ENCODE assay signal across 20 cellular contexts in genomic region chr1:27807385-27807784, GRCh38. TPM values are rescaled to one million over a fixed set of nuclear protein-coding genes. Genes with fewer than 3 reads are reported as not detected.
DNase-seq lines count a peak whose midpoint lies in the region; ATAC-seq and TF ChIP-seq lines count a peak whose summit lies in the region.
"Had no signal": no experiment of that assay in that cellular context is flagged by ENCODE, and none has a peak within 500 bp of the region (broad histone marks: within the 10 kb centered on the region; RNA-seq: fewer than 3 reads in every experiment).

No MANE protein-coding gene starts in this region.

- no peaks in the 10 kb centered on the region for H3K9me3 ChIP-seq in endodermal cell (ENCODE audit: control insufficient read depth, low read length)
- H3K9me3 ChIP-seq: BLaER1 treated with 17β-estradiol and CSF1 and Interleukin-3, amounts not matched to agents 10 nM and 100 nM; HAP-1; Peyer's patch had no signal

- H3K27ac ChIP-seq in GM23338 (ENCODE audit: low read depth) (peak overlapping the region; percentile 29; the same call in 1 of the 2 replicates), endodermal cell (ENCODE audit: low read depth, low read length) (no peak overlapping the region)
- H3K27ac ChIP-seq: BLaER1 treated with 17β-estradiol and CSF1 and Interleukin-3, amounts not matched to agents 10 nM and 100 nM; HL-60; Peyer's patch had no signal

- WGBS in endodermal cell (ENCODE audit: insufficient coverage in 1 of 2, insufficient read length in 1 of 2), 2 experiments = 74 to 83% methylated on average over 1 to 2 of the region's 2 CpGs

- H3K4me1 Mint-ChIP-seq in GM23338 = peaks cover 15% of the 10 kb centered on the region
- H3K4me1 Mint-ChIP-seq in endodermal cell = no peaks in the 10 kb centered on the region
- peaks cover 13% of the 10 kb centered on the region for H3K4me1 Mint-ChIP-seq in stimulated activated effector memory CD8-positive, alpha-beta T cell treated with anti-CD3 and anti-CD28 coated beads, Interleukin-12 subunit alpha, Interleukin-12 subunit beta, amount 100 ng/mL, for 72 hours
- no peaks in the 10 kb centered on the region for H3K4me1 Mint-ChIP-seq in mesothelial cell of epicardium

- H3K79me2 ChIP-seq in GM23338 (replicated peaks; ENCODE audit: insufficient read depth) = no peaks in the 10 kb centered on the region

- H3K27me3 Mint-ChIP-seq in GM23338 (ENCODE audit: insufficient read depth, low read depth, poor library complexity) (no peaks in the 10 kb centered on the region), endodermal cell (ENCODE audit: insufficient read depth) (no peaks in the 10 kb centered on the region), mesothelial cell of epicardium (ENCODE audit: low read depth) (no peaks in the 10 kb centered on the region)
- H3K27me3 Mint-ChIP-seq: CD8-positive, alpha-beta memory T cell had no signal

- H3F3A ChIP-seq in GM23338 (replicated peaks; ENCODE audit: low read depth) = no peaks in the 10 kb centered on the region

- no peaks in the 10 kb centered on the region for H3K27me3 ChIP-seq in GM23338 (ENCODE audit: insufficient read depth)
- H3K27me3 ChIP-seq in endodermal cell (ENCODE audit: control insufficient read depth, insufficient read depth, low read length, poor library complexity, severe bottlenecking) = no peaks in the 10 kb centered on the region
- H3K27me3 ChIP-seq: BLaER1 treated with 17β-estradiol and CSF1 and Interleukin-3, amounts not matched to agents 10 nM and 100 nM; Peyer's patch had no signal

- in situ Hi-C loops in SK-MEL-5 (cut with HindIII; ENCODE audit: low pct_unique_long_range_greater_than_20kb, low sequenced_read_pairs) = no loop called here

- H3K4me3 ChIP-seq in GM23338 (no peak overlapping the region), endodermal cell (ENCODE audit: low read length) (no peak overlapping the region)
- H3K4me3 ChIP-seq: BLaER1 treated with 17β-estradiol and CSF1 and Interleukin-3, amounts not matched to agents 10 nM and 100 nM; HAP-1; Peyer's patch had no signal

- ATAC-seq in GM23338 = no peak
- ATAC-seq in stimulated activated effector memory CD8-positive, alpha-beta T cell treated with anti-CD3 and anti-CD28 coated beads, Interleukin-12 subunit alpha, Interleukin-12 subunit beta, amount 100 ng/mL, for 72 hours = no peak
- ATAC-seq in GM21619 (IDR thresholded peaks at IDR 0.05; ENCODE audit: unreplicated experiment) = no peak

- H2AFZ ChIP-seq in GM23338 = no peak overlapping the region

- H3K36me3 Mint-ChIP-seq in GM23338 (ENCODE audit: low read depth) = peaks cover 13% of the 10 kb centered on the region; the same call in 2 of the 3 replicates
- peaks cover 48% of the 10 kb centered on the region for H3K36me3 Mint-ChIP-seq in endodermal cell (ENCODE audit: low read depth)
- H3K36me3 Mint-ChIP-seq in stimulated activated effector memory CD8-positive, alpha-beta T cell treated with anti-CD3 and anti-CD28 coated beads, Interleukin-12 subunit alpha, Interleukin-12 subunit beta, amount 100 ng/mL, for 72 hours = peaks cover 85% of the 10 kb centered on the region
- H3K36me3 Mint-ChIP-seq in mesothelial cell of epicardium = peaks cover 22% of the 10 kb centered on the region

- H3K4me1 ChIP-seq in GM23338 (ENCODE audit: insufficient read depth) = peaks cover 6% of the 10 kb centered on the region
- no peaks in the 10 kb centered on the region for H3K4me1 ChIP-seq in endodermal cell (ENCODE audit: control insufficient read depth, insufficient read depth, low read length)
- H3K4me1 ChIP-seq: BLaER1 treated with 17β-estradiol and CSF1 and Interleukin-3, amounts not matched to agents 10 nM and 100 nM; HAP-1; Peyer's patch had no signal

- H3K9me3 Mint-ChIP-seq in GM23338 (no peaks in the 10 kb centered on the region; the same call in 2 of the 3 replicates), endodermal cell (no peaks in the 10 kb centered on the region), mesothelial cell of epicardium (no peaks in the 10 kb centered on the region)
- no peaks in the 10 kb centered on the region for H3K9me3 Mint-ChIP-seq in stimulated activated effector memory CD8-positive, alpha-beta T cell treated with anti-CD3 and anti-CD28 coated beads, Interleukin-12 subunit alpha, Interleukin-12 subunit beta, amount 100 ng/mL, for 72 hours
- H3K9me3 Mint-ChIP-seq: CD8-positive, alpha-beta memory T cell had no signal

- H3K27ac Mint-ChIP-seq in GM23338 = peak overlapping the region; percentile 92
- H3K27ac Mint-ChIP-seq in endodermal cell = peak overlapping the region; percentile 61
- peak overlapping the region; percentile 38 for H3K27ac Mint-ChIP-seq in stimulated activated effector memory CD8-positive, alpha-beta T cell treated with anti-CD3 and anti-CD28 coated beads, Interleukin-12 subunit alpha, Interleukin-12 subunit beta, amount 100 ng/mL, for 72 hours
- no peak overlapping the region for H3K27ac Mint-ChIP-seq in mesothelial cell of epicardium

- DNase-seq in GM23338 (ENCODE audit: low spot score) (peak; percentile 28), SK-MEL-5 (ENCODE audit: low read depth, low spot score) (peak; percentile 20), endodermal cell (no peak), DMS 273 (lab: John Stamatoyannopoulos, UW; ENCODE audit: unreplicated experiment) (no peak), mesothelial cell of epicardium (ENCODE audit: low spot score in 2 of 2, unreplicated experiment in 2 of 2) (no peak)
- DNase-seq in stimulated activated effector memory CD8-positive, alpha-beta T cell treated with anti-CD3 and anti-CD28 coated beads, Interleukin-12 subunit alpha, Interleukin-12 subunit beta, amount 100 ng/mL, for 72 hours (ENCODE audit: low spot score in 2 of 2) = peak in 1 of 2 donors; percentile 12
- DNase-seq: Calu3; CD8-positive, alpha-beta memory T cell; IMR-90; NCI-H1105; NCI-H146; NCI-H2029; NCI-H226; NCI-H510A treated with DMSO at 0.1 percent for 48 hours; NCI-H82; Peyer's patch had no signal

- H3K36me3 ChIP-seq in GM23338 (ENCODE audit: insufficient read depth) = no peaks in the 10 kb centered on the region
- H3K36me3 ChIP-seq in endodermal cell (ENCODE audit: control insufficient read depth, insufficient read depth, low read length) = peaks cover 62% of the 10 kb centered on the region

- H3K4me2 ChIP-seq in GM23338 = peak overlapping the region; percentile 13; the same call in 1 of the 2 replicates
- H3K4me2 ChIP-seq: BLaER1 treated with 17β-estradiol and CSF1 and Interleukin-3, amounts not matched to agents 10 nM and 100 nM had no signal

- TF ChIP-seq CTCF in GM23338 (conservative IDR thresholded peaks at IDR 0.05; ENCODE audit: low read depth in 2 of 2) (no peak), endodermal cell (conservative IDR thresholded peaks at IDR 0.05) (no peak), mesothelial cell of epicardium (IDR thresholded peaks at IDR 0.05; ENCODE audit: unreplicated experiment) (no peak)

- no peak overlapping the region for H3K9ac ChIP-seq in endodermal cell (ENCODE audit: extremely low read depth, low read length, poor library complexity, severe bottlenecking)
- H3K9ac ChIP-seq: BLaER1 treated with 17β-estradiol and CSF1 and Interleukin-3, amounts not matched to agents 10 nM and 100 nM had no signal

- H3K9me2 ChIP-seq in GM23338 (ENCODE audit: insufficient read depth) = no peaks in the 10 kb centered on the region

- H3K4me3 Mint-ChIP-seq in GM23338 (peak overlapping the region; percentile 35; the same call in 1 of the 3 replicates), endodermal cell (no peak overlapping the region), mesothelial cell of epicardium (no peak overlapping the region)
- no peak overlapping the region for H3K4me3 Mint-ChIP-seq in stimulated activated effector memory CD8-positive, alpha-beta T cell treated with anti-CD3 and anti-CD28 coated beads, Interleukin-12 subunit alpha, Interleukin-12 subunit beta, amount 100 ng/mL, for 72 hours
- H3K4me3 Mint-ChIP-seq: CD8-positive, alpha-beta memory T cell had no signal

- H4K20me1 ChIP-seq in GM23338 (replicated peaks; ENCODE audit: insufficient read depth) = no peaks in the 10 kb centered on the region

TF ChIP-seq in GM23338, 12 proteins besides CTCF, POLR2A, EP300 and RAD21:
- TF ChIP-seq NANOG (IDR thresholded peaks at IDR 0.05; ENCODE audit: borderline replicate concordance) (peak; percentile 83), ZNF114 (CRISPR knock-in tag; IDR thresholded peaks at IDR 0.05) (no peak), ETS1 (IDR thresholded peaks at IDR 0.05) (no peak), JUNB (IDR thresholded peaks at IDR 0.05; ENCODE audit: unreplicated experiment) (no peak), POLR2AphosphoS5 (IDR thresholded peaks at IDR 0.05; ENCODE audit: low read depth) (no peak)

RNA-seq across cellular contexts. Expression of gene PPP1R8, which starts 23.2 kb away (rescaled TPM):
- total RNA-seq in GM23338 (2014; rRNA removed; shearing (Covaris generic)) = 50.5 and 53.8 TPM in 2 replicates
- polyA plus RNA-seq in GM23338 (2016; fragmentation: Nextera tagmentation; extraction: Ambion mirVana) = 13.4 and 13.6 TPM in 2 replicates
- total RNA-seq in SK-MEL-5 (2014; rRNA removed; shearing (Covaris generic)) = 38.7 and 41.2 TPM in 2 replicates
- polyA plus RNA-seq in SK-MEL-5 (2015; cell fraction: cytosol; rRNA removed) = 41.5 and 44.8 TPM in 2 replicates
- polyA plus RNA-seq in SK-MEL-5 (2015; cell fraction: nucleus; rRNA removed) = 15.0 and 17.9 TPM in 2 replicates
- total RNA-seq in endodermal cell = 10 to 100 TPM; 45.0 to 48.1 TPM
- 49.6 TPM for polyA plus RNA-seq in endodermal cell (2013, experiment 1 of 2)
- polyA plus RNA-seq in endodermal cell (2013, experiment 2 of 2) = 49.6 TPM
- total RNA-seq in mesothelial cell of epicardium = 42.9 to 45.7 TPM (median 43.5 TPM) in 3 replicates

RNA-seq across cellular contexts. Expression of gene STX12, which starts 34.4 kb away (rescaled TPM):
- total RNA-seq in GM23338 (2014; rRNA removed; shearing (Covaris generic)) = 9.0 and 13.7 TPM in 2 replicates
- 5.1 and 6.1 TPM in 2 replicates for polyA plus RNA-seq in GM23338 (2016; fragmentation: Nextera tagmentation; extraction: Ambion mirVana)
- 29.0 and 30.5 TPM in 2 replicates for total RNA-seq in SK-MEL-5 (2014; rRNA removed; shearing (Covaris generic))
- 20.3 and 26.0 TPM in 2 replicates for polyA plus RNA-seq in SK-MEL-5 (2015; cell fraction: cytosol; rRNA removed)
- polyA plus RNA-seq in SK-MEL-5 (2015; cell fraction: nucleus; rRNA removed) = 28.5 and 34.0 TPM in 2 replicates
- total RNA-seq in endodermal cell (10 to 100 TPM; 19.5 to 23.3 TPM), mesothelial cell of epicardium (25.0 to 26.8 TPM (median 26.1 TPM) in 3 replicates)
- 30.7 TPM for polyA plus RNA-seq in endodermal cell (2013, experiment 1 of 2)
- polyA plus RNA-seq in endodermal cell (2013, experiment 2 of 2) = 31.6 TPM

Comparison
In these comparisons a context has a peak if more than half of its experiments do, and no peak if none do; other contexts are left out.
1. DNase-seq: peak in GM23338 (single experiment) and SK-MEL-5 (single experiment); none in endodermal cell (single experiment), DMS 273 (single experiment) and mesothelial cell of epicardium (0 of 2).